24 cellular contexts compared by ENCODE assay signal in the genomic region with DNA sequence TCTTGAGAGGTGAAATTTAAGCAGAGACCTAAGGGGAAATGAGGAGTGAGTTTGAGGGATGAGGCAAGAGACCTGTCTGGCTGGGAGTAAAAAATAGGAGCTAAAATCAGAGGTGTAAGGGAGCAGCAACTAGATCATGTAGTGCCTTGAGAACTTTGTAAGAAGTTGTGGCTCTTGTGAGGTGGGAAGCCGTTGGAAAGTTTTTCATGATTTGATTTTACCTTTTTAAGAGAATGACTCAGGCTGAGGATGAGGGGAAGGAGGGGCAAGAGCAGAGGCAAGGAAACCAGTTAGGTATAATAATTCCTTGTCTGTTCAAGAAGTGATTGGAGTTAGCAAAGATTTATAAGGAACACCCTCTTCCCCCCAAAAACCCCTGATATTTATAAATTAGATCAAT. TPM values are rescaled to one million over a fixed set of nuclear protein-coding genes. Genes with fewer than 3 reads are reported as not detected.
DNase-seq lines count a peak whose midpoint lies in the region; ATAC-seq and TF ChIP-seq lines count a peak whose summit lies in the region.
"Had no signal": no experiment of that assay in that cellular context is flagged by ENCODE, and none has a peak within 500 bp of the region (broad histone marks: within the 10 kb centered on the region; RNA-seq: fewer than 3 reads in every experiment).

No MANE protein-coding gene starts in this region.

- H3K27ac Mint-ChIP-seq in Calu3 (ENCODE audit: unreplicated experiment), result peak overlapping the region; percentile 52
- H3K27ac Mint-ChIP-seq: activated CD4-positive, alpha-beta memory T cell treated with anti-CD3 and anti-CD28 coated beads, Interleukin-2, amount 10 ng/mL, durations not matched to agents 7 days and 5 days; T-helper 1 cell treated with Interleukin-12 subunit alpha and Interleukin-12 subunit beta and Interleukin-4 antibody, amounts not matched to agents 30 μg/mL and 1 μg/mL, for 36 hours had no signal

- H3K4me1 ChIP-seq in PC-3 (ENCODE audit: insufficient read depth, low read length), result peaks cover 12% of the 10 kb centered on the region
- peaks cover 2% of the 10 kb centered on the region in 2 experiments for H3K4me1 ChIP-seq in trophoblast cell (ENCODE audit: control insufficient read depth in 1 of 2, insufficient read depth in 2 of 2, low read length in 2 of 2)
- H3K4me1 ChIP-seq in ascending aorta, result no peaks in the 10 kb centered on the region
- H3K4me1 ChIP-seq: suprapubic skin had no signal

- H3K9ac ChIP-seq in PC-3 (ENCODE audit: low read length), result no peak overlapping the region
- H3K9ac ChIP-seq in trophoblast cell (ENCODE audit: low read length), result no peak overlapping the region

- no CpG with 5 or more reads among the region's 1 CpG for WGBS in trophoblast cell (ENCODE audit: extremely low coverage, insufficient coverage, insufficient read length)

- H4K8ac ChIP-seq in trophoblast cell (ENCODE audit: low read depth, low read length), result no peak overlapping the region

- H3K79me2 ChIP-seq in PC-3 (ENCODE audit: low read length), result peaks cover 88% of the 10 kb centered on the region
- H3K79me2 ChIP-seq in trophoblast cell (ENCODE audit: control insufficient read depth, insufficient read depth, low read length, poor library complexity), result peaks cover 2% of the 10 kb centered on the region

- no peak overlapping the region for H3K4me3 ChIP-seq in PC-3 (ENCODE audit: low read length)
- no peak overlapping the region for H3K4me3 ChIP-seq in choroid plexus epithelial cell (ENCODE audit: low read depth, low read length)
- H3K4me3 ChIP-seq in trophoblast cell (ENCODE audit: low read depth, low read length), result no peak overlapping the region
- H3K4me3 ChIP-seq in ascending aorta, result no peak overlapping the region
- H3K4me3 ChIP-seq: suprapubic skin had no signal

- H3K27me3 Mint-ChIP-seq in Calu3 (ENCODE audit: unreplicated experiment), result no peaks in the 10 kb centered on the region
- H3K27me3 Mint-ChIP-seq: activated CD4-positive, alpha-beta memory T cell treated with anti-CD3 and anti-CD28 coated beads, Interleukin-2, amount 10 ng/mL, durations not matched to agents 7 days and 5 days had no signal

- H3K4me2 ChIP-seq in PC-3 (ENCODE audit: low read length), result peak overlapping the region; percentile 61
- no peak overlapping the region for H3K4me2 ChIP-seq in trophoblast cell (ENCODE audit: low read length)

- peak overlapping the region; percentile 0 for H3K4me3 Mint-ChIP-seq in Calu3 (ENCODE audit: low read depth, unreplicated experiment)
- H3K4me3 Mint-ChIP-seq: activated CD4-positive, alpha-beta memory T cell treated with anti-CD3 and anti-CD28 coated beads, Interleukin-2, amount 10 ng/mL, durations not matched to agents 7 days and 5 days; activated T-cell treated with anti-CD3 and anti-CD28 coated beads, Interleukin-2, amount 50 U/mL, for 4 hours; T-helper 1 cell treated with Interleukin-12 subunit alpha and Interleukin-12 subunit beta and Interleukin-4 antibody, amounts not matched to agents 30 μg/mL and 1 μg/mL, for 36 hours had no signal

- no peak overlapping the region for H4K91ac ChIP-seq in trophoblast cell (ENCODE audit: low read depth, low read length)

- H3K27ac ChIP-seq in PC-3 (ENCODE audit: low read length), result 0 out of 2 replicates have a peak overlapping the region, but pooled peaks have one; percentile 14
- no peak overlapping the region for H3K27ac ChIP-seq in trophoblast cell (ENCODE audit: low read depth, low read length)
- no peak overlapping the region for H3K27ac ChIP-seq in ascending aorta
- H3K27ac ChIP-seq: brain microvascular endothelial cell, epithelial cell of prostate, suprapubic skin, VCaP had no signal

- H3K9me3 ChIP-seq in PC-3 (ENCODE audit: low read length), result no peaks in the 10 kb centered on the region
- H3K9me3 ChIP-seq in trophoblast cell (ENCODE audit: insufficient read depth, low read depth, low read length), result no peaks in the 10 kb centered on the region
- no peaks in the 10 kb centered on the region for H3K9me3 ChIP-seq in ascending aorta
- H3K9me3 ChIP-seq: suprapubic skin had no signal

- peaks cover 3% of the 10 kb centered on the region; the same call in 1 of the 2 replicates for H4K20me1 ChIP-seq in PC-3 (ENCODE audit: low read length)

- H2AFZ ChIP-seq in PC-3 (ENCODE audit: low read length), result no peak overlapping the region
- H2AFZ ChIP-seq in trophoblast cell (ENCODE audit: insufficient read depth, low read length, poor library complexity), result no peak overlapping the region

- H3K9me3 Mint-ChIP-seq in Calu3 (ENCODE audit: low read depth, unreplicated experiment), result no peaks in the 10 kb centered on the region
- H3K9me3 Mint-ChIP-seq: activated CD4-positive, alpha-beta memory T cell treated with anti-CD3 and anti-CD28 coated beads, Interleukin-2, amount 10 ng/mL, durations not matched to agents 7 days and 5 days; activated naive CD4-positive, alpha-beta T cell treated with anti-CD3 and anti-CD28 coated beads, Interleukin-2, amount 50 U/mL, for 72 hours; activated T-cell treated with anti-CD3 and anti-CD28 coated beads, Interleukin-2, amount 50 U/mL, for 4 hours; T-helper 1 cell treated with Interleukin-12 subunit alpha and Interleukin-12 subunit beta and Interleukin-4 antibody, amounts not matched to agents 30 μg/mL and 1 μg/mL, for 36 hours had no signal

- H3K4ac ChIP-seq in trophoblast cell (ENCODE audit: low read depth, low read length), result peak overlapping the region; percentile 55

- no peak overlapping the region for H2BK120ac ChIP-seq in trophoblast cell (ENCODE audit: insufficient read depth, low read length, poor library complexity)

- H2AK5ac ChIP-seq in trophoblast cell (ENCODE audit: low read length), result no peak overlapping the region

- no peak overlapping the region for H2BK5ac ChIP-seq in trophoblast cell (ENCODE audit: low read depth, low read length, poor library complexity)

- H2BK12ac ChIP-seq in trophoblast cell (ENCODE audit: low read length), result no peak overlapping the region

- H3K27me3 ChIP-seq in PC-3 (ENCODE audit: low read length), result no peaks in the 10 kb centered on the region
- no peaks in the 10 kb centered on the region for H3K27me3 ChIP-seq in trophoblast cell (ENCODE audit: insufficient read depth, low read length)
- no peaks in the 10 kb centered on the region for H3K27me3 ChIP-seq in ascending aorta
- H3K27me3 ChIP-seq: brain microvascular endothelial cell, suprapubic skin had no signal

- no peak for TF ChIP-seq CTCF in Calu3 (IDR thresholded peaks at IDR 0.05; ENCODE audit: unreplicated experiment)
- no peak for TF ChIP-seq CTCF in PC-3 (conservative IDR thresholded peaks at IDR 0.05; ENCODE audit: low read depth, low read length)
- TF ChIP-seq CTCF in choroid plexus epithelial cell (conservative IDR thresholded peaks at IDR 0.05; ENCODE audit: low read depth, low read length), result no peak
- no peak for TF ChIP-seq CTCF in ascending aorta (IDR thresholded peaks at IDR 0.05)

- H3K36me3 ChIP-seq in PC-3 (ENCODE audit: low read depth, low read length) (peaks cover 3% of the 10 kb centered on the region; the same call in 1 of the 2 replicates), trophoblast cell (ENCODE audit: control insufficient read depth in 1 of 2, insufficient read depth in 2 of 2, low read length in 2 of 2) (peaks cover 0 to 3% of the 10 kb centered on the region in 2 experiments), ascending aorta (peaks cover 0 to 2% of the 10 kb centered on the region in 2 donors)
- H3K36me3 ChIP-seq: brain microvascular endothelial cell, suprapubic skin had no signal

- no peak overlapping the region for H3K23ac ChIP-seq in trophoblast cell (ENCODE audit: low read length)

- peaks cover 25% of the 10 kb centered on the region for H3K4me1 Mint-ChIP-seq in Calu3 (ENCODE audit: low read depth, unreplicated experiment)

- DNase-seq in Calu3 (no peak), PC-3 (peak; percentile 48), choroid plexus epithelial cell (ENCODE audit: low read depth) (peak; percentile 10), trophoblast cell (peak; percentile 20 to 43), cardiac septum (ENCODE audit: low spot score) (no peak), ascending aorta (ENCODE audit: low spot score in 2 of 2) (no peak)
- DNase-seq: activated CD4-positive, alpha-beta memory T cell treated with anti-CD3 and anti-CD28 coated beads, Interleukin-2, amount 10 ng/mL, durations not matched to agents 7 days and 5 days; activated T-cell treated with anti-CD3 and anti-CD28 coated beads, Interleukin-2, amount 50 U/mL, for 4 hours; brain microvascular endothelial cell; dermis blood vessel endothelial cell; DMS 273 treated with DMSO at 0.1 percent for 48 hours; foreskin fibroblast; GDM1; GOT3; kidney glomerular epithelial cell; NCI-H1417; NCI-H524; SHP77 had no signal

- H3K18ac ChIP-seq in trophoblast cell (ENCODE audit: low read length), result no peak overlapping the region

- H4K12ac ChIP-seq in trophoblast cell (ENCODE audit: low read depth, low read length), result no peak overlapping the region

- H3K36me3 Mint-ChIP-seq in Calu3 (ENCODE audit: insufficient read depth, unreplicated experiment), result no peaks in the 10 kb centered on the region
- H3K36me3 Mint-ChIP-seq: activated naive CD4-positive, alpha-beta T cell treated with anti-CD3 and anti-CD28 coated beads, Interleukin-2, amount 50 U/mL, for 72 hours had no signal

- CTCF ChIA-PET in Calu3 (lab: Charles Lee) (no interaction called here), PC-3 (lab: Charles Lee) (no interaction called here)

- no peak overlapping the region for H3K14ac ChIP-seq in trophoblast cell (ENCODE audit: low read length)

- H3K79me1 ChIP-seq in trophoblast cell (ENCODE audit: low read length), result peaks cover 2% of the 10 kb centered on the region

- no peaks in the 10 kb centered on the region for H3K9me2 ChIP-seq in PC-3 (replicated peaks; ENCODE audit: low read length)

- POLR2A ChIA-PET in PC-3 (lab: Charles Lee; ENCODE audit: unreplicated experiment), result no interaction called here

- H3F3A ChIP-seq in PC-3 (ENCODE audit: low read length, unreplicated experiment), result no peaks in the 10 kb centered on the region

- BruUV-seq in Calu3 (replicated peaks; lab: Mats Ljungman, UMichigan) (no TSS peak), PC-3 (replicated peaks; lab: Mats Ljungman, UMichigan) (no TSS peak)

- ATAC-seq in PC-3, result peak; percentile 92
- ATAC-seq in GM18867 (IDR thresholded peaks at IDR 0.05; ENCODE audit: unreplicated experiment), result no peak
- ATAC-seq: activated naive CD4-positive, alpha-beta T cell treated with anti-CD3 and anti-CD28 coated beads, Interleukin-2, amount 50 U/mL, for 72 hours; activated T-cell treated with anti-CD3 and anti-CD28 coated beads, Interleukin-2, amount 50 U/mL, for 4 hours had no signal

- intact Hi-C loops in Calu3 (cut with micrococcal nuclease; ENCODE audit: unreplicated experiment), result no loop called here
- intact Hi-C loops in PC-3 (cut with micrococcal nuclease), result no loop called here
- intact Hi-C loops in cardiac septum (cut with DNase I), result no loop called here
- intact Hi-C loops in ascending aorta (cut with DNase I), result no loop called here

RNA-seq across cellular contexts. Expression of a gene that starts 25.8 kb away (rescaled TPM):
- total RNA-seq in Calu3 (2022), result 44.9 and 54.8 TPM in 2 replicates
- total RNA-seq in PC-3 (2014; rRNA removed), result 19.4 and 29.8 TPM in 2 replicates
- polyA plus RNA-seq in trophoblast cell (2013), result 18.1 and 19.6 TPM in 2 replicates
- 22.7 TPM for total RNA-seq in cardiac septum
- total RNA-seq in ascending aorta, result 8.2 TPM

Comparison
In these comparisons a context has a peak if more than half of its experiments do, and no peak if none do; other contexts are left out.
1. DNase-seq: peak in PC-3 (single experiment), choroid plexus epithelial cell (single experiment) and trophoblast cell (2 of 2); none in Calu3 (single experiment), cardiac septum (single experiment) and ascending aorta (0 of 2).